In genomic region chr7:2585446-2585845, GRCh38 we compare ENCODE assay signal across 29 cellular contexts.
"Had no signal": no experiment of that assay in that cellular context is flagged by ENCODE, and none has a peak within 500 bp of the region (broad histone marks: within the 10 kb centered on the region; RNA-seq: fewer than 3 reads in every experiment).

No MANE protein-coding gene starts in this region.

- H3K27me3 Mint-ChIP-seq: activated CD4-positive, alpha-beta T cell treated with anti-CD3 and anti-CD28 coated beads for 36 hours; activated naive CD8-positive, alpha-beta T cell treated with anti-CD3 and anti-CD28 coated beads for 36 hours; naive thymus-derived CD8-positive, alpha-beta T cell; stimulated activated memory B cell treated with anti-CD40 and anti-IgM and Interleukin-4, amounts not matched to agents 10 μg/mL and 1 μg/mL and 100 μg/mL, for 72 hours; stimulated activated naive CD8-positive, alpha-beta T cell treated with anti-CD3 and anti-CD28 coated beads, Interleukin-15, amount 100 ng/mL, for 72 hours had no signal

- H3K9me3 ChIP-seq: adrenal gland, body of pancreas, esophagus muscularis mucosa, heart left ventricle, left lung, lower lobe of right lung, right atrium auricular region, upper lobe of left lung had no signal

- H3K27me3 ChIP-seq: adrenal gland, body of pancreas, esophagus muscularis mucosa, foreskin keratinocyte, heart left ventricle, left lung, neural progenitor cell, right atrium auricular region, upper lobe of left lung had no signal

- H3K4me1 ChIP-seq: adrenal gland, body of pancreas, esophagus muscularis mucosa, foreskin keratinocyte, heart left ventricle, left lung, lower lobe of right lung, right atrium auricular region, upper lobe of left lung had no signal

- H3K36me3 ChIP-seq: neural progenitor cell had no signal

- H3K4me3 ChIP-seq: adrenal gland, body of pancreas, esophagus muscularis mucosa, heart left ventricle, left lung, lower lobe of right lung, neural progenitor cell, right atrium auricular region, smooth muscle cell, upper lobe of left lung had no signal

- H3K4me2 ChIP-seq: neural progenitor cell, smooth muscle cell had no signal

- H3K36me3 Mint-ChIP-seq: activated naive CD8-positive, alpha-beta T cell treated with anti-CD3 and anti-CD28 coated beads for 36 hours had no signal

- H3K27ac ChIP-seq: adrenal gland, body of pancreas, esophagus muscularis mucosa, foreskin keratinocyte, heart left ventricle, left lung, lower lobe of right lung, neural progenitor cell, right atrium auricular region, upper lobe of left lung had no signal

- H3K4me1 Mint-ChIP-seq: activated CD4-positive, alpha-beta T cell treated with anti-CD3 and anti-CD28 coated beads for 36 hours; activated naive CD8-positive, alpha-beta T cell treated with anti-CD3 and anti-CD28 coated beads for 36 hours; stimulated activated memory B cell treated with anti-CD40 and anti-IgM and Interleukin-4, amounts not matched to agents 10 μg/mL and 1 μg/mL and 100 μg/mL, for 72 hours; stimulated activated naive CD8-positive, alpha-beta T cell treated with anti-CD3 and anti-CD28 coated beads, Interleukin-15, amount 100 ng/mL, for 72 hours had no signal

- ATAC-seq: activated CD4-positive, alpha-beta T cell treated with anti-CD3 and anti-CD28 coated beads for 36 hours; body of pancreas; foreskin keratinocyte; heart left ventricle; left lung; naive thymus-derived CD8-positive, alpha-beta T cell; stimulated activated memory B cell treated with anti-CD40 and anti-IgM and Interleukin-4, amounts not matched to agents 10 μg/mL and 1 μg/mL and 100 μg/mL, for 72 hours; stimulated activated naive CD8-positive, alpha-beta T cell treated with anti-CD3 and anti-CD28 coated beads, Interleukin-15, amount 100 ng/mL, for 72 hours had no signal

- DNase-seq: activated CD4-positive, alpha-beta T cell treated with anti-CD3 and anti-CD28 coated beads for 36 hours; activated CD4-positive, alpha-beta T cell treated with anti-CD3 and anti-CD28 coated beads, Interleukin-2, amount 50 U/mL, for 4 hours; activated CD4-positive, CD25-positive, alpha-beta regulatory T cell; activated CD8-positive, alpha-beta memory T cell treated with anti-CD3 and anti-CD28 coated beads for 24 hours; activated effector memory CD4-positive, alpha-beta T cell treated with Interleukin-2 at 50 U/mL for 16 hours; activated naive CD4-positive, alpha-beta T cell treated with Interleukin-2 at 50 U/mL for 16 hours; activated naive CD8-positive, alpha-beta T cell treated with anti-CD3 and anti-CD28 coated beads for 36 hours; adrenal gland; body of pancreas; dermis blood vessel endothelial cell; effector CD4-positive, alpha-beta T cell; foreskin keratinocyte; heart left ventricle; kidney glomerular epithelial cell; lower lobe of right lung; mesenchymal stem cell; naive thymus-derived CD8-positive, alpha-beta T cell; stimulated activated CD4-positive, alpha-beta T cell treated with anti-CD3 and anti-CD28 coated beads, Interleukin-1b, Interleukin-23, amount 100 ng/mL, for 48 hours; stimulated activated CD4-positive, alpha-beta T cell treated with anti-CD3 and anti-CD28 coated beads, Interleukin-4, amount 100 ng/mL, for 4 hours; stimulated activated CD8-positive, alpha-beta memory T cell treated with anti-CD3 and anti-CD28 coated beads, Interleukin-4, amount 100 ng/mL, for 48 hours; stimulated activated naive CD8-positive, alpha-beta T cell treated with anti-CD3 and anti-CD28 coated beads, Interleukin-15, amount 100 ng/mL, for 72 hours; substantia nigra; upper lobe of left lung had no signal

- H3K9ac ChIP-seq: neural progenitor cell had no signal

- H3K9me3 Mint-ChIP-seq: activated naive CD8-positive, alpha-beta T cell treated with anti-CD3 and anti-CD28 coated beads for 36 hours; naive thymus-derived CD8-positive, alpha-beta T cell; neural progenitor cell; stimulated activated memory B cell treated with anti-CD40 and anti-IgM and Interleukin-4, amounts not matched to agents 10 μg/mL and 1 μg/mL and 100 μg/mL, for 72 hours; stimulated activated naive CD8-positive, alpha-beta T cell treated with anti-CD3 and anti-CD28 coated beads, Interleukin-15, amount 100 ng/mL, for 72 hours had no signal

- H3K4me3 Mint-ChIP-seq: activated CD4-positive, alpha-beta T cell treated with anti-CD3 and anti-CD28 coated beads for 36 hours; activated naive CD8-positive, alpha-beta T cell treated with anti-CD3 and anti-CD28 coated beads for 36 hours; naive thymus-derived CD8-positive, alpha-beta T cell; neural progenitor cell; stimulated activated memory B cell treated with anti-CD40 and anti-IgM and Interleukin-4, amounts not matched to agents 10 μg/mL and 1 μg/mL and 100 μg/mL, for 72 hours; stimulated activated naive CD8-positive, alpha-beta T cell treated with anti-CD3 and anti-CD28 coated beads, Interleukin-15, amount 100 ng/mL, for 72 hours had no signal

- H3K27ac Mint-ChIP-seq: activated CD4-positive, alpha-beta T cell treated with anti-CD3 and anti-CD28 coated beads for 36 hours; activated naive CD8-positive, alpha-beta T cell treated with anti-CD3 and anti-CD28 coated beads for 36 hours; naive thymus-derived CD8-positive, alpha-beta T cell; neural progenitor cell; stimulated activated memory B cell treated with anti-CD40 and anti-IgM and Interleukin-4, amounts not matched to agents 10 μg/mL and 1 μg/mL and 100 μg/mL, for 72 hours had no signal
